In genomic region chr12:115172521-115172920, GRCh38 we compare ENCODE assay signal across 27 cellular contexts.
A peak's percentile ranks its signal among the peaks of the same experiment; 100 is the strongest.
DNase-seq lines count a peak whose midpoint lies in the region; ATAC-seq and TF ChIP-seq lines count a peak whose summit lies in the region.
"Had no signal": no experiment of that assay in that cellular context is flagged by ENCODE, and none has a peak within 500 bp of the region (broad histone marks: within the 10 kb centered on the region; RNA-seq: fewer than 3 reads in every experiment).

No MANE protein-coding gene starts in this region.

- no peaks in the 10 kb centered on the region for H3K36me3 ChIP-seq in GM23248 (ENCODE audit: low read depth)
- no peaks in the 10 kb centered on the region for H3K36me3 ChIP-seq in upper lobe of right lung
- H3K36me3 ChIP-seq: colonic mucosa, tibial artery had no signal

- no peaks in the 10 kb centered on the region for H3K4me1 Mint-ChIP-seq in natural killer cell treated with Interleukin-12 subunit alpha and Interleukin-12 subunit beta and Interleukin-15 and Interleukin-18, amount 100 ng/mL, for 72 hours (ENCODE audit: low read depth in 2 of 2)
- H3K4me1 Mint-ChIP-seq: activated naive CD4-positive, alpha-beta T cell treated with anti-CD3 and anti-CD28 coated beads, Interleukin-2, amount 10 ng/mL, durations not matched to agents 7 days and 5 days; naive thymus-derived CD4-positive, alpha-beta T cell; stimulated activated naive CD8-positive, alpha-beta T cell treated with anti-CD3 and anti-CD28 coated beads, Interleukin-15, amount 100 ng/mL, for 72 hours; T-cell had no signal

- H3F3A ChIP-seq in GM23248 (ENCODE audit: insufficient read depth) = peaks cover 12% of the 10 kb centered on the region; the same call in 1 of the 2 replicates

- no peak overlapping the region for H3K9ac ChIP-seq in GM23248

- no peak overlapping the region for H3K4me3 Mint-ChIP-seq in natural killer cell treated with Interleukin-12 subunit alpha and Interleukin-12 subunit beta and Interleukin-15 and Interleukin-18, amount 100 ng/mL, for 72 hours
- H3K4me3 Mint-ChIP-seq: activated naive CD4-positive, alpha-beta T cell treated with anti-CD3 and anti-CD28 coated beads, Interleukin-2, amount 10 ng/mL, durations not matched to agents 7 days and 5 days; activated T-cell treated with anti-CD3 and anti-CD28 coated beads, Interleukin-2, amount 50 U/mL, for 72 hours; naive thymus-derived CD4-positive, alpha-beta T cell; stimulated activated naive CD8-positive, alpha-beta T cell treated with anti-CD3 and anti-CD28 coated beads, Interleukin-15, amount 100 ng/mL, for 72 hours; T-cell had no signal

- H3K9me2 ChIP-seq in GM23248 (ENCODE audit: insufficient read depth) = no peaks in the 10 kb centered on the region

- H4K20me1 ChIP-seq in GM23248 (ENCODE audit: insufficient read depth) = no peaks in the 10 kb centered on the region

- H3K27me3 ChIP-seq in GM23248 (replicated peaks; ENCODE audit: insufficient read depth) = no peaks in the 10 kb centered on the region
- H3K27me3 ChIP-seq in upper lobe of right lung = no peaks in the 10 kb centered on the region
- H3K27me3 ChIP-seq: colonic mucosa, tibial artery had no signal

- intact Hi-C loops in upper lobe of right lung (cut with DNase I) = no loop called here

- DNase-seq in AG08396 (ENCODE audit: low spot score) (peak; percentile 8), GM23248 (peak; percentile 60), dedifferentiated amniotic fluid mesenchymal stem cell (ENCODE audit: extremely low spot score) (peak; percentile 80), iris pigment epithelial cell (ENCODE audit: low read depth) (peak; percentile 2), NCI-H748 (lab: John Stamatoyannopoulos, UW; ENCODE audit: unreplicated experiment) (no peak), upper lobe of right lung (no peak), NCI-H774 (lab: John Stamatoyannopoulos, UW) (no peak)
- no peak for DNase-seq in natural killer cell treated with Interleukin-12 subunit alpha and Interleukin-12 subunit beta and Interleukin-15 and Interleukin-18, amount 100 ng/mL, for 72 hours (ENCODE audit: low spot score)
- DNase-seq: activated CD4-positive, CD25-positive, alpha-beta regulatory T cell; activated naive CD4-positive, alpha-beta T cell treated with anti-CD3 and anti-CD28 coated beads, Interleukin-2, amount 10 ng/mL, durations not matched to agents 7 days and 5 days; activated T-cell treated with anti-CD3 and anti-CD28 coated beads, Interleukin-2, amount 50 U/mL, for 72 hours; amygdala; colonic mucosa; H7; midbrain; naive thymus-derived CD4-positive, alpha-beta T cell; NCI-H2029 treated with DMSO at 0.1 percent for 48 hours; NCI-H226; NCI-H69; occipital lobe; stimulated activated CD8-positive, alpha-beta memory T cell treated with anti-CD3 and anti-CD28 coated beads, Interleukin-4, amount 100 ng/mL, for 48 hours; stimulated activated naive CD8-positive, alpha-beta T cell treated with anti-CD3 and anti-CD28 coated beads, Interleukin-15, amount 100 ng/mL, for 72 hours; T-cell; tibial artery had no signal

- peaks cover 0 to 4% of the 10 kb centered on the region in 2 donors for H3K27me3 Mint-ChIP-seq in natural killer cell treated with Interleukin-12 subunit alpha and Interleukin-12 subunit beta and Interleukin-15 and Interleukin-18, amount 100 ng/mL, for 72 hours
- H3K27me3 Mint-ChIP-seq: activated naive CD4-positive, alpha-beta T cell treated with anti-CD3 and anti-CD28 coated beads, Interleukin-2, amount 10 ng/mL, durations not matched to agents 7 days and 5 days; naive thymus-derived CD4-positive, alpha-beta T cell; stimulated activated naive CD8-positive, alpha-beta T cell treated with anti-CD3 and anti-CD28 coated beads, Interleukin-15, amount 100 ng/mL, for 72 hours; T-cell had no signal

- no peak overlapping the region for H2AFZ ChIP-seq in GM23248

- no peak for ATAC-seq in upper lobe of right lung
- no peak for ATAC-seq in natural killer cell treated with Interleukin-12 subunit alpha and Interleukin-12 subunit beta and Interleukin-15 and Interleukin-18, amount 100 ng/mL, for 72 hours
- ATAC-seq: activated T-cell treated with anti-CD3 and anti-CD28 coated beads, Interleukin-2, amount 50 U/mL, for 72 hours; esophagus mucosa; naive thymus-derived CD4-positive, alpha-beta T cell; stimulated activated naive CD8-positive, alpha-beta T cell treated with anti-CD3 and anti-CD28 coated beads, Interleukin-15, amount 100 ng/mL, for 72 hours; T-cell had no signal

- no peak overlapping the region for H3K27ac Mint-ChIP-seq in natural killer cell treated with Interleukin-12 subunit alpha and Interleukin-12 subunit beta and Interleukin-15 and Interleukin-18, amount 100 ng/mL, for 72 hours
- H3K27ac Mint-ChIP-seq: activated naive CD4-positive, alpha-beta T cell treated with anti-CD3 and anti-CD28 coated beads, Interleukin-2, amount 10 ng/mL, durations not matched to agents 7 days and 5 days; activated T-cell treated with anti-CD3 and anti-CD28 coated beads, Interleukin-2, amount 50 U/mL, for 72 hours; naive thymus-derived CD4-positive, alpha-beta T cell; stimulated activated naive CD8-positive, alpha-beta T cell treated with anti-CD3 and anti-CD28 coated beads, Interleukin-15, amount 100 ng/mL, for 72 hours; T-cell had no signal

- in situ Hi-C loops in GM23248 (cut with MboI) = no loop called here

- H3K4me1 ChIP-seq in GM23248 (ENCODE audit: insufficient read depth) (no peaks in the 10 kb centered on the region), upper lobe of right lung (no peaks in the 10 kb centered on the region)
- H3K4me1 ChIP-seq: colonic mucosa, tibial artery had no signal

- H3K4me2 ChIP-seq in GM23248 (ENCODE audit: unreplicated experiment) = no peak overlapping the region

- peaks cover 7% of the 10 kb centered on the region for H3K9me3 Mint-ChIP-seq in natural killer cell treated with Interleukin-12 subunit alpha and Interleukin-12 subunit beta and Interleukin-15 and Interleukin-18, amount 100 ng/mL, for 72 hours

- H3K27ac ChIP-seq in GM23248 (no peak overlapping the region), upper lobe of right lung (no peak overlapping the region)
- H3K27ac ChIP-seq: C4-2B, colonic mucosa, skin epidermis, tibial artery had no signal

- 44 to 48% methylated on average over 5 of the region's 5 CpGs for WGBS in GM23248 (ENCODE audit: low coverage in 1 of 2, low lambda C conversion rate in 2 of 2, missing lambda C conversion rate in 2 of 2), 2 experiments

- H3K79me2 ChIP-seq in GM23248 (ENCODE audit: insufficient read depth) = no peaks in the 10 kb centered on the region

- H3K4me3 ChIP-seq in GM23248 (no peak overlapping the region), upper lobe of right lung (no peak overlapping the region)
- H3K4me3 ChIP-seq: colonic mucosa, skin epidermis, tibial artery had no signal

- no peak for TF ChIP-seq CTCF in upper lobe of right lung (IDR thresholded peaks at IDR 0.05)

- H3K9me3 ChIP-seq in GM23248 (ENCODE audit: low read depth) (no peaks in the 10 kb centered on the region), upper lobe of right lung (no peaks in the 10 kb centered on the region)
- H3K9me3 ChIP-seq: colonic mucosa, tibial artery had no signal

- H3K36me3 Mint-ChIP-seq in natural killer cell treated with Interleukin-12 subunit alpha and Interleukin-12 subunit beta and Interleukin-15 and Interleukin-18, amount 100 ng/mL, for 72 hours = peaks cover 4% of the 10 kb centered on the region
- H3K36me3 Mint-ChIP-seq: activated naive CD4-positive, alpha-beta T cell treated with anti-CD3 and anti-CD28 coated beads, Interleukin-2, amount 10 ng/mL, durations not matched to agents 7 days and 5 days; naive thymus-derived CD4-positive, alpha-beta T cell; T-cell had no signal

Comparison
In these comparisons a context has a peak if more than half of its experiments do, and no peak if none do; other contexts are left out.
1. DNase-seq: peak in AG08396 (single experiment), GM23248 (single experiment), dedifferentiated amniotic fluid mesenchymal stem cell (single experiment) and iris pigment epithelial cell (single experiment); none in NCI-H748 (single experiment), upper lobe of right lung (single experiment), natural killer cell treated with Interleukin-12 subunit alpha and Interleukin-12 subunit beta and Interleukin-15 and Interleukin-18, amount 100 ng/mL, for 72 hours (single experiment) and NCI-H774 (single experiment).